ENCODE assay signal across 19 cellular contexts in the genomic region with DNA sequence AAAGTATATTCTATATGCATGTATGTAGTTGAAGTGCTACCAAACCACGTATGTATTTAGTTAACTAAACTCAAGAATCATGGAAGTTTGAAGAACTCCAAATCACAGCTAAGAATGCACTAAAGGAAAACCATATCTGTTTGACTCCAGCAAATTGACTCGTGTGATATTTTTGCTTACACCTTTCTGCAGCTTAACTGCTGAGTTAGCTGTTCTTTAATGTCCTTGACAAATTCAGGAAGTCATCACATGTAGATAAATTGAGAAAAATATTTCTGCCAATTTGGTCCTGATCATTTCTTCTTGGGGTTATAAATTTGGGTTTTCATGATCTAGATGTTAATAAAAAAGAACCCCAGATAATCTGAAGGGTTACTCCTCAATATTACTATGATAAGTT.
DNase-seq lines count a peak whose midpoint lies in the region; ATAC-seq, FAIRE-seq and TF ChIP-seq lines count a peak whose summit lies in the region.
"Had no signal": no experiment of that assay in that cellular context is flagged by ENCODE, and none has a peak within 500 bp of the region (broad histone marks: within the 10 kb centered on the region; RNA-seq: fewer than 3 reads in every experiment).

No MANE protein-coding gene starts in this region.

- no peak overlapping the region for H2BK20ac ChIP-seq in H1 (ENCODE audit: low read length)

- no peaks in the 10 kb centered on the region for H3K27me3 ChIP-seq in H1 (replicated peaks in 1 of 4; ENCODE audit: control insufficient read depth in 3 of 4, extremely low read depth in 1 of 4, insufficient read depth in 3 of 4, low read length in 3 of 4)
- H3K27me3 ChIP-seq: BLaER1 had no signal

- H3K23me2 ChIP-seq in H1 (ENCODE audit: low read depth, low read length) = no peaks in the 10 kb centered on the region

- H3K36me3 ChIP-seq in SK-N-MC (ENCODE audit: insufficient read depth, low read length) (no peaks in the 10 kb centered on the region), H1 (ENCODE audit: control insufficient read depth in 2 of 4, insufficient read depth in 4 of 4, low read length in 3 of 4) (no peaks in the 10 kb centered on the region)
- H3K36me3 ChIP-seq: BLaER1 had no signal

- no peak overlapping the region for H3K23ac ChIP-seq in H1 (ENCODE audit: insufficient read length)

- CTCF ChIA-PET in H1 (lab: Charles Lee; ENCODE audit: partially characterized antibody) = interaction anchor here (1.1 to 1.4 kb wide), 2 partner anchors 73 to 288 kb away, joined by 3 read pairs; no protein-coding TSS in a partner anchor

- H3K27ac ChIP-seq in SK-N-MC (peak overlapping the region; percentile 62), H1 (ENCODE audit: low read depth, low read length) (no peak overlapping the region)
- H3K27ac ChIP-seq: BLaER1, C4-2B, GM23248 had no signal

- peaks cover 0 to 2% (median 0%) of the 10 kb centered on the region in 4 experiments; a peak in 1 of 7 replicates for H3K4me1 ChIP-seq in H1 (replicated peaks in 1 of 4; ENCODE audit: control insufficient read depth in 3 of 4, insufficient read depth in 4 of 4, low read length in 3 of 4)
- H3K4me1 ChIP-seq: BLaER1, Caco-2 had no signal

- TF ChIP-seq POLR2A in H1 (IDR thresholded peaks at IDR 0.05; ENCODE audit: control extremely low read depth in 1 of 2, low read depth in 2 of 2, low read length in 2 of 2) = no peak

- in situ Hi-C loops in G401 (cut with HindIII; ENCODE audit: low sequenced_read_pairs) = no loop called here

- H3K9me3 ChIP-seq in SK-N-MC (ENCODE audit: low read depth, low read length) (no peaks in the 10 kb centered on the region), H1 (ENCODE audit: insufficient read depth in 2 of 2, low read depth in 1 of 2, low read length in 1 of 2) (no peaks in the 10 kb centered on the region)
- H3K9me3 ChIP-seq: BLaER1, Caco-2 had no signal

- no peak for TF ChIP-seq EP300 in H1 (IDR thresholded peaks at IDR 0.05; ENCODE audit: borderline replicate concordance in 1 of 2, low read depth in 2 of 2, low read length in 2 of 2)

- no peak overlapping the region for H4K5ac ChIP-seq in H1 (ENCODE audit: insufficient read length, low read depth, low read length)

- no peak overlapping the region for H3K4me2 ChIP-seq in H1 (ENCODE audit: insufficient read depth in 1 of 2, low read depth in 2 of 2, low read length in 2 of 2)
- H3K4me2 ChIP-seq: BLaER1 had no signal

- peak overlapping the region; percentile 7; the same call in 1 of the 2 replicates for H3K4me3 ChIP-seq in SK-N-MC
- H3K4me3 ChIP-seq in H1 (ENCODE audit: extremely low read depth in 1 of 4, insufficient read depth in 2 of 4, low read depth in 3 of 4, low read length in 4 of 4) = no peak overlapping the region
- H3K4me3 ChIP-seq: BLaER1, GM12878, GM23248 had no signal

- H3K4ac ChIP-seq in H1 (replicated peaks; ENCODE audit: insufficient read length, low read depth, low read length) = no peak overlapping the region

- TF ChIP-seq CTCF in H1 (IDR thresholded peaks at IDR 0.05; ENCODE audit: control extremely low read depth in 1 of 3, insufficient read depth in 1 of 3, low read depth in 1 of 3, low read length in 3 of 3) = no peak

- H4K20me1 ChIP-seq in H1 (replicated peaks in 1 of 2; ENCODE audit: control insufficient read depth in 1 of 2, insufficient read depth in 2 of 2, low read length in 2 of 2) = no peaks in the 10 kb centered on the region
- H4K20me1 ChIP-seq: BLaER1 had no signal

- no peak overlapping the region for H3K9ac ChIP-seq in SK-N-MC (ENCODE audit: insufficient read length)
- no peak overlapping the region for H3K9ac ChIP-seq in H1 (replicated peaks in 1 of 4; ENCODE audit: extremely low read depth in 1 of 4, low read depth in 3 of 4, low read length in 3 of 4)
- H3K9ac ChIP-seq: BLaER1, GM23248 had no signal

- TF ChIP-seq RAD21 in H1 (IDR thresholded peaks at IDR 0.05 in 1 of 2, conservative IDR thresholded peaks at IDR 0.05 in 1 of 2; ENCODE audit: low read depth in 2 of 2, low read length in 2 of 2) = no peak

- no peak overlapping the region for H4K8ac ChIP-seq in H1 (ENCODE audit: extremely low read depth, insufficient read depth, low read length)

- H3K18ac ChIP-seq in H1 (ENCODE audit: extremely low read depth, low read length) = no peak overlapping the region

- H2BK120ac ChIP-seq in H1 (replicated peaks; ENCODE audit: low read depth, low read length) = no peak overlapping the region

- no peaks in the 10 kb centered on the region for H3K79me2 ChIP-seq in H1 (ENCODE audit: control insufficient read depth in 1 of 2, insufficient read depth in 2 of 2, low read length in 2 of 2)

- H3K14ac ChIP-seq in H1 (ENCODE audit: insufficient read length) = no peak overlapping the region

- H2BK12ac ChIP-seq in H1 (ENCODE audit: low read depth, low read length) = no peak overlapping the region

- H2BK5ac ChIP-seq in H1 (ENCODE audit: low read depth, low read length) = no peak overlapping the region

- H2AK5ac ChIP-seq in H1 (ENCODE audit: low read depth, low read length) = no peak overlapping the region

- no peak for FAIRE-seq in H1 (lab: Jason Lieb, UNC)
- FAIRE-seq: GM12878, GM19239 had no signal

- H2BK15ac ChIP-seq in H1 (ENCODE audit: low read length) = no peak overlapping the region

- DNase-seq in G401 (ENCODE audit: low spot score) (peak; percentile 6), SK-N-MC (ENCODE audit: low read depth, low spot score) (no peak), H1 (ENCODE audit: low read depth in 1 of 2, low spot score in 2 of 2) (no peak), hippocampal formation (lab: John Stamatoyannopoulos, UW) (no peak), SK-N-DZ (ENCODE audit: low spot score) (no peak)
- DNase-seq: Caco-2; CD4-positive, CD25-positive, alpha-beta regulatory T cell; CD8-positive, alpha-beta T cell; DMS153; DND-41; GDM1; GM23248; H9 had no signal

- no peak for ATAC-seq in HG03442 (IDR thresholded peaks at IDR 0.05; ENCODE audit: unreplicated experiment)
- ATAC-seq: CD8-positive, alpha-beta T cell; GM12878; HCT116 had no signal

- H3K56ac ChIP-seq in H1 (replicated peaks; ENCODE audit: insufficient read length, low read depth, low read length) = no peak overlapping the region

- whole genome bisulfite sequencing in H1 (ENCODE audit: extremely low coverage in 1 of 2, insufficient coverage in 1 of 2, insufficient read length in 1 of 2, insufficient replicate concordance in 2 of 2, low coverage in 1 of 2, low lambda C conversion rate in 2 of 2, missing lambda C conversion rate in 1 of 2), 2 experiments = 88% methylated on average over 2 of the region's 2 CpGs; no CpG with 5 or more reads in 1 of the 2 experiments

- no peak overlapping the region for H2AFZ ChIP-seq in H1 (ENCODE audit: low read length)
- H2AFZ ChIP-seq: GM23248 had no signal

- no peaks in the 10 kb centered on the region for H3K79me1 ChIP-seq in H1 (ENCODE audit: low read depth, low read length)

- POLR2A ChIA-PET in H1 (lab: Charles Lee; ENCODE audit: partially characterized antibody) = no interaction called here

- H4K91ac ChIP-seq in H1 (replicated peaks; ENCODE audit: insufficient read length, low read length) = no peak overlapping the region

TF ChIP-seq in H1, 55 proteins besides CTCF, POLR2A, EP300 and RAD21:
- 0 out of 2 replicates have a peak, but pooled peaks have one; percentile 6 for TF ChIP-seq MAFK (IDR thresholded peaks at IDR 0.05; ENCODE audit: low read depth, low read length)
- no peak for TF ChIP-seq USF2 (IDR thresholded peaks at IDR 0.05; ENCODE audit: low read length)
